21 cellular contexts compared by ENCODE assay signal in the genomic region with DNA sequence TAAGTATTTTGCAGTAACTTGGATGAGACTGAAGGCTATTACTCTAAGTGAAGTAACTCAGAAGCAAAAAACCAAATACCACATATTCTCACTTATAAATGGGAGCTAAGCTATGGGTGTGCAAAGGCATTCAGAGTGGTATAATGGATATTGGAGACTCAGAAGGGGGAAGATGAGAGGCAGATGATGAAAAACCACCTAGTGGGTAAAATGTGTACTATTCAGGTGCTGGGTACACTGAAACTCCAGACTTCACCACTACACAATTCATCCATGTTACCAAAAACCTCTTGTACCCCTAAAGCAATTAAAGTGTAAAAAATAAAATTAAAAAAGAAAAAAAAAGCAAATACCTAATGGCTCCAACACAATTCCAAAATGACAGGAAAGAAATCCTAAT.
DNase-seq lines count a peak whose midpoint lies in the region; ATAC-seq and TF ChIP-seq lines count a peak whose summit lies in the region.
"Had no signal": no experiment of that assay in that cellular context is flagged by ENCODE, and none has a peak within 500 bp of the region (broad histone marks: within the 10 kb centered on the region; RNA-seq: fewer than 3 reads in every experiment).

No MANE protein-coding gene starts in this region.

- no peaks in the 10 kb centered on the region for H3K9me3 ChIP-seq in endodermal cell (ENCODE audit: control insufficient read depth, low read length)
- H3K9me3 ChIP-seq: BLaER1 treated with 17β-estradiol and CSF1 and Interleukin-3, amounts not matched to agents 10 nM and 100 nM; SJSA1 had no signal

- H3K36me3 Mint-ChIP-seq in endodermal cell (ENCODE audit: low read depth) (no peaks in the 10 kb centered on the region), progenitor cell of endocrine pancreas (ENCODE audit: insufficient read depth) (no peaks in the 10 kb centered on the region)
- H3K36me3 Mint-ChIP-seq: CD8-positive, alpha-beta T cell had no signal

- no peak overlapping the region for H3K4me3 ChIP-seq in endodermal cell (ENCODE audit: low read length)
- H3K4me3 ChIP-seq: BLaER1 treated with 17β-estradiol and CSF1 and Interleukin-3, amounts not matched to agents 10 nM and 100 nM; SJSA1 had no signal

- no peak for ATAC-seq in GM21786 (IDR thresholded peaks at IDR 0.05; ENCODE audit: unreplicated experiment)
- ATAC-seq: CD8-positive, alpha-beta T cell; Right ventricle myocardium inferior had no signal

- no peak overlapping the region for H3K4me3 Mint-ChIP-seq in endodermal cell
- no peak overlapping the region for H3K4me3 Mint-ChIP-seq in progenitor cell of endocrine pancreas (ENCODE audit: low read depth)
- H3K4me3 Mint-ChIP-seq: CD8-positive, alpha-beta T cell had no signal

- no peaks in the 10 kb centered on the region for H3K27me3 Mint-ChIP-seq in endodermal cell (ENCODE audit: insufficient read depth)
- H3K27me3 Mint-ChIP-seq in progenitor cell of endocrine pancreas, result no peaks in the 10 kb centered on the region

- H3K27ac Mint-ChIP-seq in endodermal cell (no peak overlapping the region), progenitor cell of endocrine pancreas (no peak overlapping the region)
- H3K27ac Mint-ChIP-seq: CD8-positive, alpha-beta T cell had no signal

- H3K27ac ChIP-seq in C4-2B (no peak overlapping the region), endodermal cell (ENCODE audit: low read depth, low read length) (no peak overlapping the region)
- H3K27ac ChIP-seq: BLaER1 treated with 17β-estradiol and CSF1 and Interleukin-3, amounts not matched to agents 10 nM and 100 nM; HL-60; SJSA1 had no signal

- H3K9ac ChIP-seq in endodermal cell (ENCODE audit: extremely low read depth, low read length, poor library complexity, severe bottlenecking), result no peak overlapping the region
- H3K9ac ChIP-seq: BLaER1 treated with 17β-estradiol and CSF1 and Interleukin-3, amounts not matched to agents 10 nM and 100 nM had no signal

- H3K36me3 ChIP-seq in endodermal cell (ENCODE audit: control insufficient read depth, insufficient read depth, low read length), result no peaks in the 10 kb centered on the region
- H3K36me3 ChIP-seq: BLaER1 treated with 17β-estradiol and CSF1 and Interleukin-3, amounts not matched to agents 10 nM and 100 nM; SJSA1 had no signal

- H3K4me1 Mint-ChIP-seq in endodermal cell, result peaks cover 5% of the 10 kb centered on the region
- no peaks in the 10 kb centered on the region for H3K4me1 Mint-ChIP-seq in progenitor cell of endocrine pancreas (ENCODE audit: low read depth)

- H3K9me3 Mint-ChIP-seq in endodermal cell (no peaks in the 10 kb centered on the region), progenitor cell of endocrine pancreas (ENCODE audit: low read depth) (peaks cover 3% of the 10 kb centered on the region)

- H3K27me3 ChIP-seq in endodermal cell (ENCODE audit: control insufficient read depth, insufficient read depth, low read length, poor library complexity, severe bottlenecking), result no peaks in the 10 kb centered on the region
- H3K27me3 ChIP-seq: BLaER1 treated with 17β-estradiol and CSF1 and Interleukin-3, amounts not matched to agents 10 nM and 100 nM; SJSA1 had no signal

- DNase-seq in NAMALWA (ENCODE audit: low spot score) (peak; percentile 15), endodermal cell (no peak), progenitor cell of endocrine pancreas (ENCODE audit: low spot score, unreplicated experiment) (no peak), germinal center (ENCODE audit: low spot score) (no peak), NCI-H146 treated with DMSO at 0.1 percent for 48 hours (lab: John Stamatoyannopoulos, UW; ENCODE audit: unreplicated experiment) (no peak)
- DNase-seq: CD8-positive, alpha-beta T cell; EL; GF-D8; HCEC 1CT; KG1; NCI-H1105; NCI-H146; NCI-H2029 treated with DMSO at 0.1 percent for 48 hours; NCI-H2171; NCI-H345 had no signal

- H3K4me1 ChIP-seq in endodermal cell (ENCODE audit: control insufficient read depth, insufficient read depth, low read length), result no peaks in the 10 kb centered on the region
- H3K4me1 ChIP-seq: BLaER1 treated with 17β-estradiol and CSF1 and Interleukin-3, amounts not matched to agents 10 nM and 100 nM; SJSA1 had no signal

- TF ChIP-seq CTCF in C4-2B (conservative IDR thresholded peaks at IDR 0.05), result peak; percentile 17; the same call in 1 of the 2 replicates
- TF ChIP-seq CTCF in endodermal cell (conservative IDR thresholded peaks at IDR 0.05), result peak; percentile 57
- TF ChIP-seq CTCF in progenitor cell of endocrine pancreas (IDR thresholded peaks at IDR 0.05; ENCODE audit: unreplicated experiment), result peak; percentile 12
